19 cellular contexts compared by ENCODE assay signal in genomic region chr5:157284458-157285212, GRCh38. TPM values are rescaled to one million over a fixed set of nuclear protein-coding genes. Genes with fewer than 3 reads are reported as not detected.
A peak's percentile ranks its signal among the peaks of the same experiment; 100 is the strongest.
DNase-seq lines count a peak whose midpoint lies in the region; ATAC-seq and TF ChIP-seq lines count a peak whose summit lies in the region.
"Had no signal": no experiment of that assay in that cellular context is flagged by ENCODE, and none has a peak within 500 bp of the region (broad histone marks: within the 10 kb centered on the region; RNA-seq: fewer than 3 reads in every experiment).

No MANE protein-coding gene starts in this region.

- H3K4me3 Mint-ChIP-seq in T-helper 1 cell treated with Interleukin-12 subunit alpha and Interleukin-12 subunit beta and Interleukin-4 antibody, amounts not matched to agents 30 μg/mL and 1 μg/mL, for 36 hours = no peak overlapping the region
- H3K4me3 Mint-ChIP-seq in IgD-negative memory B cell = no peak overlapping the region
- H3K4me3 Mint-ChIP-seq in natural killer cell treated with Interleukin-12 subunit alpha and Interleukin-12 subunit beta and Interleukin-15 and Interleukin-18, amount 100 ng/mL, for 72 hours = no peak overlapping the region
- no peak overlapping the region for H3K4me3 Mint-ChIP-seq in MCF 10A (ENCODE audit: unreplicated experiment)

- no peak for ATAC-seq in natural killer cell treated with Interleukin-12 subunit alpha and Interleukin-12 subunit beta and Interleukin-15 and Interleukin-18, amount 100 ng/mL, for 72 hours
- ATAC-seq in GM19455 (IDR thresholded peaks at IDR 0.05; ENCODE audit: unreplicated experiment) = no peak

- peaks cover 7% of the 10 kb centered on the region for H3K9me3 Mint-ChIP-seq in T-helper 1 cell treated with Interleukin-12 subunit alpha and Interleukin-12 subunit beta and Interleukin-4 antibody, amounts not matched to agents 30 μg/mL and 1 μg/mL, for 36 hours
- H3K9me3 Mint-ChIP-seq in IgD-negative memory B cell (no peaks in the 10 kb centered on the region), MCF 10A (ENCODE audit: unreplicated experiment) (no peaks in the 10 kb centered on the region)
- H3K9me3 Mint-ChIP-seq in natural killer cell treated with Interleukin-12 subunit alpha and Interleukin-12 subunit beta and Interleukin-15 and Interleukin-18, amount 100 ng/mL, for 72 hours = peaks cover 2% of the 10 kb centered on the region

- H3K36me3 Mint-ChIP-seq in T-helper 1 cell treated with Interleukin-12 subunit alpha and Interleukin-12 subunit beta and Interleukin-4 antibody, amounts not matched to agents 30 μg/mL and 1 μg/mL, for 36 hours (ENCODE audit: low read depth) = peaks cover 48% of the 10 kb centered on the region
- H3K36me3 Mint-ChIP-seq in IgD-negative memory B cell (peaks cover 9% of the 10 kb centered on the region), MCF 10A (ENCODE audit: insufficient read depth, unreplicated experiment) (peaks cover 13% of the 10 kb centered on the region)
- peaks cover 21% of the 10 kb centered on the region for H3K36me3 Mint-ChIP-seq in natural killer cell treated with Interleukin-12 subunit alpha and Interleukin-12 subunit beta and Interleukin-15 and Interleukin-18, amount 100 ng/mL, for 72 hours

- no TSS peak for BruUV-seq in MCF 10A (replicated peaks; lab: Mats Ljungman, UMichigan)

- intact Hi-C loops in MCF 10A (cut with micrococcal nuclease) = no loop called here

- peaks cover 68% of the 10 kb centered on the region for H3K4me1 Mint-ChIP-seq in T-helper 1 cell treated with Interleukin-12 subunit alpha and Interleukin-12 subunit beta and Interleukin-4 antibody, amounts not matched to agents 30 μg/mL and 1 μg/mL, for 36 hours (ENCODE audit: low read depth)
- H3K4me1 Mint-ChIP-seq in IgD-negative memory B cell (peaks cover 23 to 47% (median 32%) of the 10 kb centered on the region in 3 donors), MCF 10A (ENCODE audit: insufficient read depth, unreplicated experiment) (peaks cover 19% of the 10 kb centered on the region)
- H3K4me1 Mint-ChIP-seq in natural killer cell treated with Interleukin-12 subunit alpha and Interleukin-12 subunit beta and Interleukin-15 and Interleukin-18, amount 100 ng/mL, for 72 hours (ENCODE audit: low read depth in 2 of 2) = peaks cover 58 to 61% of the 10 kb centered on the region in 2 donors

- peak overlapping the region; percentile 22 for H3K27ac ChIP-seq in caudate nucleus (ENCODE audit: low read depth, low read length)
- H3K27ac ChIP-seq: BLaER1 treated with 17β-estradiol and CSF1 and Interleukin-3, amounts not matched to agents 10 nM and 100 nM; thoracic aorta had no signal

- H3K27ac Mint-ChIP-seq in T-helper 1 cell treated with Interleukin-12 subunit alpha and Interleukin-12 subunit beta and Interleukin-4 antibody, amounts not matched to agents 30 μg/mL and 1 μg/mL, for 36 hours = peak overlapping the region; percentile 12
- H3K27ac Mint-ChIP-seq in IgD-negative memory B cell (peak overlapping the region in 2 of 3 donors; percentile 49 to 84), MCF 10A (ENCODE audit: low read depth, unreplicated experiment) (no peak overlapping the region)
- H3K27ac Mint-ChIP-seq in natural killer cell treated with Interleukin-12 subunit alpha and Interleukin-12 subunit beta and Interleukin-15 and Interleukin-18, amount 100 ng/mL, for 72 hours = peak overlapping the region; percentile 81 to 88

- CTCF ChIA-PET in MCF 10A (lab: Yijun Ruan, JAX) = interaction anchor here (0.6 to 5.6 kb wide), 6 partner anchors 10 to 384 kb away, joined by 3 to 31 read pairs (median 4); no protein-coding TSS in a partner anchor

- H3K27me3 Mint-ChIP-seq in T-helper 1 cell treated with Interleukin-12 subunit alpha and Interleukin-12 subunit beta and Interleukin-4 antibody, amounts not matched to agents 30 μg/mL and 1 μg/mL, for 36 hours (ENCODE audit: low read depth) = no peaks in the 10 kb centered on the region
- H3K27me3 Mint-ChIP-seq in IgD-negative memory B cell (peaks cover 2% of the 10 kb centered on the region), MCF 10A (ENCODE audit: insufficient read depth, unreplicated experiment) (no peaks in the 10 kb centered on the region)
- no peaks in the 10 kb centered on the region for H3K27me3 Mint-ChIP-seq in natural killer cell treated with Interleukin-12 subunit alpha and Interleukin-12 subunit beta and Interleukin-15 and Interleukin-18, amount 100 ng/mL, for 72 hours
- H3K27me3 Mint-ChIP-seq: progenitor cell of endocrine pancreas had no signal

- DNase-seq in T-helper 1 cell = no peak
- no peak for DNase-seq in caudate nucleus (lab: John Stamatoyannopoulos, UW)
- no peak for DNase-seq in natural killer cell treated with Interleukin-12 subunit alpha and Interleukin-12 subunit beta and Interleukin-15 and Interleukin-18, amount 100 ng/mL, for 72 hours (ENCODE audit: low spot score)
- no peak for DNase-seq in MCF 10A (ENCODE audit: unreplicated experiment)
- no peak for DNase-seq in germinal center (ENCODE audit: low spot score)
- DNase-seq: activated CD4-positive, alpha-beta T cell treated with anti-CD3 and anti-CD28 coated beads, Interleukin-2, amount 50 U/mL, for 1 hour; central memory CD4-positive, alpha-beta T cell; effector CD4-positive, alpha-beta T cell; glutamatergic neuron; NCI-H1436 treated with DMSO at 0.1 percent for 48 hours; NCI-H774; Peyer's patch; stimulated activated CD4-positive, alpha-beta T cell treated with anti-CD3 and anti-CD28 coated beads, Interleukin-4, amount 100 ng/mL, for 4 hours had no signal

- POLR2A ChIA-PET in MCF 10A (lab: Yijun Ruan, JAX) = interaction anchor here (1.5 kb wide), 1 partner anchor 13 kb away, joined by 3 read pairs; no protein-coding TSS in a partner anchor

- TF ChIP-seq CTCF in MCF 10A (IDR thresholded peaks at IDR 0.05; ENCODE audit: unreplicated experiment) = no peak

RNA-seq across cellular contexts. Expression of gene CYFIP2, which starts 18.7 kb away (rescaled TPM):
- polyA plus RNA-seq in IgD-negative memory B cell = 366 TPM
- 100 to 1,000 TPM; 282 to 424 TPM for total RNA-seq in natural killer cell treated with Interleukin-12 subunit alpha and Interleukin-12 subunit beta and Interleukin-15 and Interleukin-18, amount 100 ng/mL, for 72 hours
- 50.5 and 50.8 TPM in 2 replicates for total RNA-seq in MCF 10A (2022)
